ENCODE assay signal across 8 cellular contexts in the genomic region with DNA sequence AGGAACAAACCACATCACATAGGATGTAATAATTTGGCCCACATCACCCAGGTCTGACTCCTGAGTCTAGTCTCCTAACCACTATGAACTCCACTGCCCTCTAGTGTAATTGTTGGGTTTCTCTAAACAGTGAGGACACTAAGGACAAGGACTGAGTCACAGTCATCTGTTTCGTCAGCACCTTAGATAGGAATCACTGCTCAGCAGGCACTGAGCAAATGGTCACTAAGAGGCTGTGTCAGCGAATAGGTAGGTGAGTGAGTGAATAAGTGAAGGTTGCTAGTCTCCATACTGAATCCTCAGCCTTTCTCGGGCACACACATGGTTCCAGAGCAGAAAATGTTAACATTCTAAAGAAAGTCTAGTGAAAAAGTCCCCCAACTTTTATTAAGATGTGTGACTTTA.
DNase-seq lines count a peak whose midpoint lies in the region; ATAC-seq and TF ChIP-seq lines count a peak whose summit lies in the region.

No MANE protein-coding gene starts in this region.

- intact Hi-C loops in left colon (cut with DNase I, micrococcal nuclease) (no loop called here), head of caudate nucleus (cut with DNase I) (no loop called here)

- H3K4me3 ChIP-seq in astrocyte of the spinal cord (ENCODE audit: low read depth, low read length), result no peak overlapping the region

- peak; percentile 82 for ATAC-seq in GM18858 (IDR thresholded peaks at IDR 0.05; ENCODE audit: unreplicated experiment)
- ATAC-seq in HG03064 (IDR thresholded peaks at IDR 0.05; ENCODE audit: low read depth, unreplicated experiment), result peak; percentile 78
- ATAC-seq in left colon, result peak; percentile 60

- DNase-seq in AG09319 (ENCODE audit: extremely low read depth, low read depth) (peak; percentile 32), NCI-H345 (lab: John Stamatoyannopoulos, UW) (peak; percentile 62), astrocyte of the spinal cord (ENCODE audit: low read depth, low spot score) (peak; percentile 66), left colon (no peak), head of caudate nucleus (no peak)
- DNase-seq in activated CD4-positive, alpha-beta T cell treated with anti-CD3 and anti-CD28 coated beads for 48 hours, result no peak

- peak; percentile 71 for TF ChIP-seq CTCF in AG09319 (IDR thresholded peaks at IDR 0.05; ENCODE audit: low read depth, low read length)
- peak; percentile 46 for TF ChIP-seq CTCF in astrocyte of the spinal cord (IDR thresholded peaks at IDR 0.05; ENCODE audit: low read depth, low read length)

- in situ Hi-C loops in astrocyte of the spinal cord (cut with HindIII; ENCODE audit: low sequenced_read_pairs), result no loop called here

Comparison
In these comparisons a context has a peak if more than half of its experiments do, and no peak if none do; other contexts are left out.
1. DNase-seq: peak in AG09319 (single experiment), NCI-H345 (single experiment) and astrocyte of the spinal cord (single experiment); none in left colon (0 of 2), head of caudate nucleus (0 of 42) and activated CD4-positive, alpha-beta T cell treated with anti-CD3 and anti-CD28 coated beads for 48 hours (single experiment).
2. Peak in every context shown above with its lines, with median percentiles within 50 percentile points of each other: ATAC-seq.